ENCODE assay signal across 1 cellular context in the genomic region with DNA sequence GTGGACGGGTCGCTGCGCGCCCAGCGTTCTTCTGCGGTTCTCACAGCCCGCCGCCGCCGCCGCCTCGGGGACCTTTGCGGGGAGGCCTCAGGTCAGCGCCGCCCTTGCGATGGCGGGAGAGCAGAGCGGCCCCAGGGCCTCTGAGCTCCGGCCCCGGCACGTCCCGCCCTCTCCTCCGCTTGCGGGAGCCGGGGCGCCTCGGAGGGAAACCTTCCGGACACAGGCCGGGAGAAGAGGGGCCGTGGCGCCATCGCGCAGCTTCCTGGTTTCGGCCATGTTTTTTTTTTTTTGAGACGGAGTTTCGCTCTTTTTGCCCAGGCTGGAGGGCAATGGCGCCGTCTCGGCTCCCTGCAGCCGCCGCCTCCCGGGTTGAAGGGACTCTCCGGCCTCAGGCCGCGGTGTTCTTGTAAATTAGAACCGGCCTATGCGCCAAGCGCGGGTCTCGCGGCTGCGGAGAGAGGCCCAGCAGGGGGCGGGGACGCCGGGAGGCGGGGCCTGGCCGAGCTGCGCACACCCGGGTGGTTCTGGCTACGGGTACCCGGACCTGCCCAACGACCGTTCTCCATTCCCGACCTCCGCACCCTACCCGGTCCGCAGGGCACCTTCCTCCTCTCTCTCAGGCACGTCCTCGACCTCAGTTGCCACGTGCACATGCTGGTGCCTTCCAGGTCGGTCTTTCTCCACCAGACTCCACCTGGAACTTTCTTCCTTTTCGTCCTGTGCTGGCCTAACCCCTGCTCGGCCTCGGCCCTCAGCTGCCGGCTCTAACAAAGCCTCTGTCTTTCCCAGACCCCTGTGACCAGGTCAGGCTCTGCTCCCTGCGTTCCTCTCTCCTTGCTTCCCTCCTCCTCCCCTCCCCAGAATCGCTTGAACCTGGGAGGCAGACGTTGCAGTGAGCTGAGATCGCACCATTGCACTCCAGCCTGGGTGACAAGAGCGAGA.
TF ChIP-seq lines count a peak whose summit lies in the region.

No MANE protein-coding gene starts in this region.

TF ChIP-seq in K562, 482 proteins besides CTCF, POLR2A, EP300 and RAD21 (continued from another document and continues in another):
- TF ChIP-seq SAFB2 (IDR thresholded peaks at IDR 0.05; ENCODE audit: borderline replicate concordance, low read depth, low read length, severe bottlenecking) (no peak), NONO (IDR thresholded peaks at IDR 0.05; ENCODE audit: low read depth in 2 of 2, low read length in 1 of 2) (0 out of 4 replicates have a peak, but pooled peaks of 1 of the 2 experiments have one; percentile 14), ZNF224 (CRISPR knock-in tag; IDR thresholded peaks at IDR 0.05) (no peak), ZNF239 (CRISPR knock-in tag; IDR thresholded peaks at IDR 0.05) (no peak), ZNF766 (CRISPR knock-in tag; conservative IDR thresholded peaks at IDR 0.05) (no peak), NCOR1 (IDR thresholded peaks at IDR 0.05) (no peak), DMBX1 (CRISPR knock-in tag; IDR thresholded peaks at IDR 0.05; ENCODE audit: borderline replicate concordance) (no peak), ZNF197 (CRISPR knock-in tag; IDR thresholded peaks at IDR 0.05; ENCODE audit: low read depth) (no peak), HNRNPH1 (optimal IDR thresholded peaks at IDR 0.05; ENCODE audit: low read depth, low read length) (no peak), ARNT (IDR thresholded peaks at IDR 0.05) (no peak), SUPT5H (IDR thresholded peaks at IDR 0.05) (peak; percentile 82), RBM22 (IDR thresholded peaks at IDR 0.05; ENCODE audit: low read depth, low read length, poor library complexity, severe bottlenecking) (no peak), ZNF830 (CRISPR knock-in tag; IDR thresholded peaks at IDR 0.05) (peak; percentile 68; the same call in 1 of the 2 replicates), TRIM24 (IDR thresholded peaks at IDR 0.05) (no peak), RNF2 (IDR thresholded peaks at IDR 0.05) (no peak), RBM17 (IDR thresholded peaks at IDR 0.05; ENCODE audit: borderline replicate concordance, low read depth, low read length) (no peak), POU5F1 (IDR thresholded peaks at IDR 0.05; ENCODE audit: borderline replicate concordance, low read depth, low read length, partially characterized antibody) (no peak), HNRNPK (IDR thresholded peaks at IDR 0.05; ENCODE audit: low read depth, low read length, poor library complexity, severe bottlenecking) (no peak), DACH1 (IDR thresholded peaks at IDR 0.05; ENCODE audit: partially characterized antibody) (no peak), MED1 (CRISPR knock-in tag; IDR thresholded peaks at IDR 0.05; ENCODE audit: borderline replicate concordance) (no peak), RBM14 (IDR thresholded peaks at IDR 0.05; ENCODE audit: borderline replicate concordance, insufficient read depth, low read depth, low read length) (0 out of 2 replicates have a peak, but pooled peaks have one; percentile 76), SMARCB1 (IDR thresholded peaks at IDR 0.05; ENCODE audit: insufficient read length, low read depth) (no peak), ZBED1 (IDR thresholded peaks at IDR 0.05) (peak; percentile 56; the same call in 1 of the 2 replicates), GTF2A2 (tag; IDR thresholded peaks at IDR 0.05) (peak; percentile 73), ARID1B (IDR thresholded peaks at IDR 0.05) (no peak), HLTF (IDR thresholded peaks at IDR 0.05) (0 out of 2 replicates have a peak, but pooled peaks have one; percentile 41), ZKSCAN3 (CRISPR knock-in tag; IDR thresholded peaks at IDR 0.05) (no peak)
- TF ChIP-seq, protein P1, sequence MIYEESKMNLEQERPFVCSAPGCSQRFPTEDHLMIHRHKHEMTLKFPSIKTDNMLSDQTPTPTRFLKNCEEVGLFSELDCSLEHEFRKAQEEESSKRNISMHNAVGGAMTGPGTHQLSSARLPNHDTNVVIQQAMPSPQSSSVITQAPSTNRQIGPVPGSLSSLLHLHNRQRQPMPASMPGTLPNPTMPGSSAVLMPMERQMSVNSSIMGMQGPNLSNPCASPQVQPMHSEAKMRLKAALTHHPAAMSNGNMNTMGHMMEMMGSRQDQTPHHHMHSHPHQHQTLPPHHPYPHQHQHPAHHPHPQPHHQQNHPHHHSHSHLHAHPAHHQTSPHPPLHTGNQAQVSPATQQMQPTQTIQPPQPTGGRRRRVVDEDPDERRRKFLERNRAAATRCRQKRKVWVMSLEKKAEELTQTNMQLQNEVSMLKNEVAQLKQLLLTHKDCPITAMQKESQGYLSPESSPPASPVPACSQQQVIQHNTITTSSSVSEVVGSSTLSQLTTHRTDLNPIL (CRISPR knock-in tag; IDR thresholded peaks at IDR 0.05), result no peak
- TF ChIP-seq, protein P2, sequence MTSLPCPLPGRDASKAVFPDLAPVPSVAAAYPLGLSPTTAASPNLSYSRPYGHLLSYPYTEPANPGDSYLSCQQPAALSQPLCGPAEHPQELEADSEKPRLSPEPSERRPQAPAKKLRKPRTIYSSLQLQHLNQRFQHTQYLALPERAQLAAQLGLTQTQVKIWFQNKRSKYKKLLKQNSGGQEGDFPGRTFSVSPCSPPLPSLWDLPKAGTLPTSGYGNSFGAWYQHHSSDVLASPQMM (CRISPR knock-in tag; IDR thresholded peaks at IDR 0.05), result no peak
- TF ChIP-seq, protein P3, sequence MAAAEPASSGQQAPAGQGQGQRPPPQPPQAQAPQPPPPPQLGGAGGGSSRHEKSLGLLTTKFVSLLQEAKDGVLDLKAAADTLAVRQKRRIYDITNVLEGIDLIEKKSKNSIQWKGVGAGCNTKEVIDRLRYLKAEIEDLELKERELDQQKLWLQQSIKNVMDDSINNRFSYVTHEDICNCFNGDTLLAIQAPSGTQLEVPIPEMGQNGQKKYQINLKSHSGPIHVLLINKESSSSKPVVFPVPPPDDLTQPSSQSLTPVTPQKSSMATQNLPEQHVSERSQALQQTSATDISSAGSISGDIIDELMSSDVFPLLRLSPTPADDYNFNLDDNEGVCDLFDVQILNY (CRISPR knock-in tag; IDR thresholded peaks at IDR 0.05), result 0 out of 2 replicates have a peak, but pooled peaks have one; percentile 34
- TF ChIP-seq, protein P4, sequence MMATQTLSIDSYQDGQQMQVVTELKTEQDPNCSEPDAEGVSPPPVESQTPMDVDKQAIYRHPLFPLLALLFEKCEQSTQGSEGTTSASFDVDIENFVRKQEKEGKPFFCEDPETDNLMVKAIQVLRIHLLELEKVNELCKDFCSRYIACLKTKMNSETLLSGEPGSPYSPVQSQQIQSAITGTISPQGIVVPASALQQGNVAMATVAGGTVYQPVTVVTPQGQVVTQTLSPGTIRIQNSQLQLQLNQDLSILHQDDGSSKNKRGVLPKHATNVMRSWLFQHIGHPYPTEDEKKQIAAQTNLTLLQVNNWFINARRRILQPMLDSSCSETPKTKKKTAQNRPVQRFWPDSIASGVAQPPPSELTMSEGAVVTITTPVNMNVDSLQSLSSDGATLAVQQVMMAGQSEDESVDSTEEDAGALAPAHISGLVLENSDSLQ (IDR thresholded peaks at IDR 0.05), result no peak
- TF ChIP-seq, protein P5, sequence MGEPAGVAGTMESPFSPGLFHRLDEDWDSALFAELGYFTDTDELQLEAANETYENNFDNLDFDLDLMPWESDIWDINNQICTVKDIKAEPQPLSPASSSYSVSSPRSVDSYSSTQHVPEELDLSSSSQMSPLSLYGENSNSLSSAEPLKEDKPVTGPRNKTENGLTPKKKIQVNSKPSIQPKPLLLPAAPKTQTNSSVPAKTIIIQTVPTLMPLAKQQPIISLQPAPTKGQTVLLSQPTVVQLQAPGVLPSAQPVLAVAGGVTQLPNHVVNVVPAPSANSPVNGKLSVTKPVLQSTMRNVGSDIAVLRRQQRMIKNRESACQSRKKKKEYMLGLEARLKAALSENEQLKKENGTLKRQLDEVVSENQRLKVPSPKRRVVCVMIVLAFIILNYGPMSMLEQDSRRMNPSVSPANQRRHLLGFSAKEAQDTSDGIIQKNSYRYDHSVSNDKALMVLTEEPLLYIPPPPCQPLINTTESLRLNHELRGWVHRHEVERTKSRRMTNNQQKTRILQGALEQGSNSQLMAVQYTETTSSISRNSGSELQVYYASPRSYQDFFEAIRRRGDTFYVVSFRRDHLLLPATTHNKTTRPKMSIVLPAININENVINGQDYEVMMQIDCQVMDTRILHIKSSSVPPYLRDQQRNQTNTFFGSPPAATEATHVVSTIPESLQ (CRISPR knock-in tag; IDR thresholded peaks at IDR 0.05), result 0 out of 2 replicates have a peak, but pooled peaks have one; percentile 23
- TF ChIP-seq, protein P6, sequence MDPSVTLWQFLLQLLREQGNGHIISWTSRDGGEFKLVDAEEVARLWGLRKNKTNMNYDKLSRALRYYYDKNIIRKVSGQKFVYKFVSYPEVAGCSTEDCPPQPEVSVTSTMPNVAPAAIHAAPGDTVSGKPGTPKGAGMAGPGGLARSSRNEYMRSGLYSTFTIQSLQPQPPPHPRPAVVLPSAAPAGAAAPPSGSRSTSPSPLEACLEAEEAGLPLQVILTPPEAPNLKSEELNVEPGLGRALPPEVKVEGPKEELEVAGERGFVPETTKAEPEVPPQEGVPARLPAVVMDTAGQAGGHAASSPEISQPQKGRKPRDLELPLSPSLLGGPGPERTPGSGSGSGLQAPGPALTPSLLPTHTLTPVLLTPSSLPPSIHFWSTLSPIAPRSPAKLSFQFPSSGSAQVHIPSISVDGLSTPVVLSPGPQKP (CRISPR knock-in tag; IDR thresholded peaks at IDR 0.05), result no peak
- TF ChIP-seq, protein P7, sequence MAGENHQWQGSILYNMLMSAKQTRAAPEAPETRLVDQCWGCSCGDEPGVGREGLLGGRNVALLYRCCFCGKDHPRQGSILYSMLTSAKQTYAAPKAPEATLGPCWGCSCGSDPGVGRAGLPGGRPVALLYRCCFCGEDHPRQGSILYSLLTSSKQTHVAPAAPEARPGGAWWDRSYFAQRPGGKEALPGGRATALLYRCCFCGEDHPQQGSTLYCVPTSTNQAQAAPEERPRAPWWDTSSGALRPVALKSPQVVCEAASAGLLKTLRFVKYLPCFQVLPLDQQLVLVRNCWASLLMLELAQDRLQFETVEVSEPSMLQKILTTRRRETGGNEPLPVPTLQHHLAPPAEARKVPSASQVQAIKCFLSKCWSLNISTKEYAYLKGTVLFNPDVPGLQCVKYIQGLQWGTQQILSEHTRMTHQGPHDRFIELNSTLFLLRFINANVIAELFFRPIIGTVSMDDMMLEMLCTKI (IDR thresholded peaks at IDR 0.05; ENCODE audit: partially characterized antibody), result no peak
- TF ChIP-seq, protein P8, sequence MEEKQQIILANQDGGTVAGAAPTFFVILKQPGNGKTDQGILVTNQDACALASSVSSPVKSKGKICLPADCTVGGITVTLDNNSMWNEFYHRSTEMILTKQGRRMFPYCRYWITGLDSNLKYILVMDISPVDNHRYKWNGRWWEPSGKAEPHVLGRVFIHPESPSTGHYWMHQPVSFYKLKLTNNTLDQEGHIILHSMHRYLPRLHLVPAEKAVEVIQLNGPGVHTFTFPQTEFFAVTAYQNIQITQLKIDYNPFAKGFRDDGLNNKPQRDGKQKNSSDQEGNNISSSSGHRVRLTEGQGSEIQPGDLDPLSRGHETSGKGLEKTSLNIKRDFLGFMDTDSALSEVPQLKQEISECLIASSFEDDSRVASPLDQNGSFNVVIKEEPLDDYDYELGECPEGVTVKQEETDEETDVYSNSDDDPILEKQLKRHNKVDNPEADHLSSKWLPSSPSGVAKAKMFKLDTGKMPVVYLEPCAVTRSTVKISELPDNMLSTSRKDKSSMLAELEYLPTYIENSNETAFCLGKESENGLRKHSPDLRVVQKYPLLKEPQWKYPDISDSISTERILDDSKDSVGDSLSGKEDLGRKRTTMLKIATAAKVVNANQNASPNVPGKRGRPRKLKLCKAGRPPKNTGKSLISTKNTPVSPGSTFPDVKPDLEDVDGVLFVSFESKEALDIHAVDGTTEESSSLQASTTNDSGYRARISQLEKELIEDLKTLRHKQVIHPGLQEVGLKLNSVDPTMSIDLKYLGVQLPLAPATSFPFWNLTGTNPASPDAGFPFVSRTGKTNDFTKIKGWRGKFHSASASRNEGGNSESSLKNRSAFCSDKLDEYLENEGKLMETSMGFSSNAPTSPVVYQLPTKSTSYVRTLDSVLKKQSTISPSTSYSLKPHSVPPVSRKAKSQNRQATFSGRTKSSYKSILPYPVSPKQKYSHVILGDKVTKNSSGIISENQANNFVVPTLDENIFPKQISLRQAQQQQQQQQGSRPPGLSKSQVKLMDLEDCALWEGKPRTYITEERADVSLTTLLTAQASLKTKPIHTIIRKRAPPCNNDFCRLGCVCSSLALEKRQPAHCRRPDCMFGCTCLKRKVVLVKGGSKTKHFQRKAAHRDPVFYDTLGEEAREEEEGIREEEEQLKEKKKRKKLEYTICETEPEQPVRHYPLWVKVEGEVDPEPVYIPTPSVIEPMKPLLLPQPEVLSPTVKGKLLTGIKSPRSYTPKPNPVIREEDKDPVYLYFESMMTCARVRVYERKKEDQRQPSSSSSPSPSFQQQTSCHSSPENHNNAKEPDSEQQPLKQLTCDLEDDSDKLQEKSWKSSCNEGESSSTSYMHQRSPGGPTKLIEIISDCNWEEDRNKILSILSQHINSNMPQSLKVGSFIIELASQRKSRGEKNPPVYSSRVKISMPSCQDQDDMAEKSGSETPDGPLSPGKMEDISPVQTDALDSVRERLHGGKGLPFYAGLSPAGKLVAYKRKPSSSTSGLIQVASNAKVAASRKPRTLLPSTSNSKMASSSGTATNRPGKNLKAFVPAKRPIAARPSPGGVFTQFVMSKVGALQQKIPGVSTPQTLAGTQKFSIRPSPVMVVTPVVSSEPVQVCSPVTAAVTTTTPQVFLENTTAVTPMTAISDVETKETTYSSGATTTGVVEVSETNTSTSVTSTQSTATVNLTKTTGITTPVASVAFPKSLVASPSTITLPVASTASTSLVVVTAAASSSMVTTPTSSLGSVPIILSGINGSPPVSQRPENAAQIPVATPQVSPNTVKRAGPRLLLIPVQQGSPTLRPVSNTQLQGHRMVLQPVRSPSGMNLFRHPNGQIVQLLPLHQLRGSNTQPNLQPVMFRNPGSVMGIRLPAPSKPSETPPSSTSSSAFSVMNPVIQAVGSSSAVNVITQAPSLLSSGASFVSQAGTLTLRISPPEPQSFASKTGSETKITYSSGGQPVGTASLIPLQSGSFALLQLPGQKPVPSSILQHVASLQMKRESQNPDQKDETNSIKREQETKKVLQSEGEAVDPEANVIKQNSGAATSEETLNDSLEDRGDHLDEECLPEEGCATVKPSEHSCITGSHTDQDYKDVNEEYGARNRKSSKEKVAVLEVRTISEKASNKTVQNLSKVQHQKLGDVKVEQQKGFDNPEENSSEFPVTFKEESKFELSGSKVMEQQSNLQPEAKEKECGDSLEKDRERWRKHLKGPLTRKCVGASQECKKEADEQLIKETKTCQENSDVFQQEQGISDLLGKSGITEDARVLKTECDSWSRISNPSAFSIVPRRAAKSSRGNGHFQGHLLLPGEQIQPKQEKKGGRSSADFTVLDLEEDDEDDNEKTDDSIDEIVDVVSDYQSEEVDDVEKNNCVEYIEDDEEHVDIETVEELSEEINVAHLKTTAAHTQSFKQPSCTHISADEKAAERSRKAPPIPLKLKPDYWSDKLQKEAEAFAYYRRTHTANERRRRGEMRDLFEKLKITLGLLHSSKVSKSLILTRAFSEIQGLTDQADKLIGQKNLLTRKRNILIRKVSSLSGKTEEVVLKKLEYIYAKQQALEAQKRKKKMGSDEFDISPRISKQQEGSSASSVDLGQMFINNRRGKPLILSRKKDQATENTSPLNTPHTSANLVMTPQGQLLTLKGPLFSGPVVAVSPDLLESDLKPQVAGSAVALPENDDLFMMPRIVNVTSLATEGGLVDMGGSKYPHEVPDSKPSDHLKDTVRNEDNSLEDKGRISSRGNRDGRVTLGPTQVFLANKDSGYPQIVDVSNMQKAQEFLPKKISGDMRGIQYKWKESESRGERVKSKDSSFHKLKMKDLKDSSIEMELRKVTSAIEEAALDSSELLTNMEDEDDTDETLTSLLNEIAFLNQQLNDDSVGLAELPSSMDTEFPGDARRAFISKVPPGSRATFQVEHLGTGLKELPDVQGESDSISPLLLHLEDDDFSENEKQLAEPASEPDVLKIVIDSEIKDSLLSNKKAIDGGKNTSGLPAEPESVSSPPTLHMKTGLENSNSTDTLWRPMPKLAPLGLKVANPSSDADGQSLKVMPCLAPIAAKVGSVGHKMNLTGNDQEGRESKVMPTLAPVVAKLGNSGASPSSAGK (IDR thresholded peaks at IDR 0.05), result peak; percentile 89
